ENCODE assay signal across 23 cellular contexts in the genomic region with DNA sequence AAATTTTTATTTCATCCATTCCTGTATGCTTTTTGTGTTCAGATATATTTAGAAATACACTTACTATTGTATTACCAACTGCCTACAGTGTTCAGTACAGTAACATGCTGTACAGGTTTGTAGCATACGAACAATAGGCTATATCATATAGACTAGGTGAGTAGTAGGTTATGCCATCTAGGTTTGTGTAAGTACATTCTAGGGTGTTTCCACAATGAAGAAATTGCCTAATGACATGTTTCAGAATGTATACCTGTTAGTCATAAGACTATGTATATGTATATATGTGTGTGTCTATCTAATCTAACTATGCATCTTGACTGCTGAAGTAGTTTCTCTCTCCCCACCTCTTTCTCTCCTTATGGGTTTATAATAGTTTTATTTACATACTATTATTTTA. TPM values are rescaled to one million over a fixed set of nuclear protein-coding genes. Genes with fewer than 3 reads are reported as not detected.
DNase-seq lines count a peak whose midpoint lies in the region; ATAC-seq and TF ChIP-seq lines count a peak whose summit lies in the region.
"Had no signal": no experiment of that assay in that cellular context is flagged by ENCODE, and none has a peak within 500 bp of the region (broad histone marks: within the 10 kb centered on the region; RNA-seq: fewer than 3 reads in every experiment).

No MANE protein-coding gene starts in this region.

- dilution Hi-C loops in mammary epithelial cell (cut with HindIII; ENCODE audit: low sequenced_read_pairs) = no loop called here

- 89% methylated on average over 1 of the region's 1 CpG for WGBS in mammary epithelial cell (ENCODE audit: low coverage, missing lambda C conversion rate)

- intact Hi-C loops in mammary epithelial cell (cut with micrococcal nuclease) = no loop called here

- no peak overlapping the region for H3K9ac ChIP-seq in mammary epithelial cell (ENCODE audit: insufficient read depth, low read length)
- H3K9ac ChIP-seq: BLaER1 treated with 17β-estradiol and CSF1 and Interleukin-3, amounts not matched to agents 10 nM and 100 nM had no signal

- POLR2A ChIA-PET in RWPE1 (lab: Yijun Ruan, JAX; ENCODE audit: low non-redundant PET) = no interaction called here

- H4K20me1 ChIP-seq in mammary epithelial cell (ENCODE audit: insufficient read depth, low read length) (no peaks in the 10 kb centered on the region), osteoblast (ENCODE audit: insufficient read depth, low read length) (no peaks in the 10 kb centered on the region)
- H4K20me1 ChIP-seq: BLaER1 treated with 17β-estradiol and CSF1 and Interleukin-3, amounts not matched to agents 10 nM and 100 nM had no signal

- no peaks in the 10 kb centered on the region for H3K27me3 Mint-ChIP-seq in natural killer cell treated with Interleukin-12 subunit alpha and Interleukin-12 subunit beta and Interleukin-15 and Interleukin-18, amount 100 ng/mL, for 72 hours

- H3K4me1 Mint-ChIP-seq in natural killer cell treated with Interleukin-12 subunit alpha and Interleukin-12 subunit beta and Interleukin-15 and Interleukin-18, amount 100 ng/mL, for 72 hours (ENCODE audit: low read depth in 2 of 2) = no peaks in the 10 kb centered on the region
- H3K4me1 Mint-ChIP-seq: CD14-positive monocyte had no signal

- H3K27ac ChIP-seq in RWPE1 = no peak overlapping the region
- H3K27ac ChIP-seq in mammary epithelial cell (ENCODE audit: insufficient read depth, low read depth, low read length) = no peak overlapping the region
- H3K27ac ChIP-seq in epithelial cell of prostate = no peak overlapping the region
- H3K27ac ChIP-seq in osteoblast (ENCODE audit: low read depth, low read length) = no peak overlapping the region
- H3K27ac ChIP-seq: BLaER1 treated with 17β-estradiol and CSF1 and Interleukin-3, amounts not matched to agents 10 nM and 100 nM had no signal

- H3K36me3 ChIP-seq in mammary epithelial cell (ENCODE audit: insufficient read depth, low read length) = no peaks in the 10 kb centered on the region
- H3K36me3 ChIP-seq in osteoblast (ENCODE audit: insufficient read depth, low read length) = no peaks in the 10 kb centered on the region
- H3K36me3 ChIP-seq: BE2C; BLaER1 treated with 17β-estradiol and CSF1 and Interleukin-3, amounts not matched to agents 10 nM and 100 nM; HAP-1 had no signal

- no peaks in the 10 kb centered on the region for H3K36me3 Mint-ChIP-seq in natural killer cell treated with Interleukin-12 subunit alpha and Interleukin-12 subunit beta and Interleukin-15 and Interleukin-18, amount 100 ng/mL, for 72 hours
- H3K36me3 Mint-ChIP-seq: CD14-positive monocyte had no signal

- H3K27ac Mint-ChIP-seq in natural killer cell treated with Interleukin-12 subunit alpha and Interleukin-12 subunit beta and Interleukin-15 and Interleukin-18, amount 100 ng/mL, for 72 hours = no peak overlapping the region
- H3K27ac Mint-ChIP-seq: CD14-positive monocyte; CD4-positive, alpha-beta T cell; HFFc6 had no signal

- H3K9me3 ChIP-seq in mammary epithelial cell (replicated peaks; ENCODE audit: insufficient read depth, low read length) (peaks cover 4% of the 10 kb centered on the region), osteoblast (ENCODE audit: low read depth, low read length) (no peaks in the 10 kb centered on the region)
- H3K9me3 ChIP-seq: BE2C, HAP-1 had no signal

- BruUV-seq in mammary epithelial cell (replicated peaks; lab: Mats Ljungman, UMichigan) = no TSS peak

- no peak overlapping the region for H3K4me3 ChIP-seq in mammary epithelial cell (replicated peaks in 1 of 3; ENCODE audit: insufficient read depth in 1 of 3, low read depth in 2 of 3, low read length in 3 of 3)
- H3K4me3 ChIP-seq in osteoblast (ENCODE audit: insufficient read depth, low read length) = no peak overlapping the region
- H3K4me3 ChIP-seq: BLaER1 treated with 17β-estradiol and CSF1 and Interleukin-3, amounts not matched to agents 10 nM and 100 nM; HAP-1 had no signal

- H3K4me1 ChIP-seq in mammary epithelial cell (ENCODE audit: insufficient read depth, low read length) (no peaks in the 10 kb centered on the region), osteoblast (ENCODE audit: insufficient read depth, low read length) (no peaks in the 10 kb centered on the region)
- H3K4me1 ChIP-seq: BE2C; BLaER1 treated with 17β-estradiol and CSF1 and Interleukin-3, amounts not matched to agents 10 nM and 100 nM; HAP-1 had no signal

- no peak for ATAC-seq in natural killer cell treated with Interleukin-12 subunit alpha and Interleukin-12 subunit beta and Interleukin-15 and Interleukin-18, amount 100 ng/mL, for 72 hours

- TF ChIP-seq CTCF in RWPE1 (conservative IDR thresholded peaks at IDR 0.05; ENCODE audit: low read depth) (no peak), mammary epithelial cell (conservative IDR thresholded peaks at IDR 0.05 in 1 of 2, IDR thresholded peaks at IDR 0.05 in 1 of 2; ENCODE audit: extremely low read depth in 1 of 2, insufficient read depth in 1 of 2, low read depth in 1 of 2, low read length in 2 of 2) (no peak), osteoblast (IDR thresholded peaks at IDR 0.05; ENCODE audit: extremely low read depth, low read depth, low read length) (no peak)

- CTCF ChIA-PET in RWPE1 (lab: Yijun Ruan, JAX) = interaction anchor here (1.1 kb wide), 1 partner anchor 29 kb away, joined by 6 read pairs; no protein-coding TSS in a partner anchor
- CTCF ChIA-PET in mammary epithelial cell (lab: Charles Lee; ENCODE audit: low non-redundant PET) = no interaction called here

- H2AFZ ChIP-seq in mammary epithelial cell (ENCODE audit: low read depth, low read length) = no peak overlapping the region
- H2AFZ ChIP-seq in osteoblast (ENCODE audit: low read length) = no peak overlapping the region

- in situ Hi-C loops in mammary epithelial cell (cut with MboI; ENCODE audit: low sequenced_read_pairs in 2 of 2) = no loop called here

- H3K4me2 ChIP-seq in mammary epithelial cell (ENCODE audit: insufficient read depth, low read depth, low read length) = no peak overlapping the region
- H3K4me2 ChIP-seq in osteoblast (ENCODE audit: insufficient read depth, low read length) = no peak overlapping the region
- H3K4me2 ChIP-seq: BLaER1 treated with 17β-estradiol and CSF1 and Interleukin-3, amounts not matched to agents 10 nM and 100 nM had no signal

- peak; percentile 15 for DNase-seq in RWPE1 (ENCODE audit: low spot score)
- DNase-seq in mammary epithelial cell = peak; percentile 4
- DNase-seq in epithelial cell of prostate (ENCODE audit: low read depth, low spot score) = peak; percentile 16
- peak; percentile 3 for DNase-seq in osteoblast (ENCODE audit: insufficient read length, low spot score, missing footprints)
- no peak for DNase-seq in natural killer cell treated with Interleukin-12 subunit alpha and Interleukin-12 subunit beta and Interleukin-15 and Interleukin-18, amount 100 ng/mL, for 72 hours (ENCODE audit: low spot score)
- no peak for DNase-seq in NK-92 treated with Interleukin-12 subunit alpha and Interleukin-12 subunit beta, amount 100 ng/mL, for 24 hours (lab: John Stamatoyannopoulos, UW)
- no peak for DNase-seq in 8988T
- no peak for DNase-seq in NCI-H226
- DNase-seq: AML-193; BE2C; Calu3; CD4-positive, alpha-beta T cell; COR-L47; DMS53; DMS79 treated with DMSO at 0.1 percent for 48 hours; GF-D8; GOT3; HFFc6 had no signal

- no peaks in the 10 kb centered on the region for H3K79me2 ChIP-seq in mammary epithelial cell (ENCODE audit: insufficient read depth, low read length)
- H3K79me2 ChIP-seq in osteoblast (ENCODE audit: insufficient read depth, low read length) = no peaks in the 10 kb centered on the region

- H3K27me3 ChIP-seq in mammary epithelial cell (ENCODE audit: insufficient read depth, low read length) (peaks cover 3% of the 10 kb centered on the region), osteoblast (ENCODE audit: insufficient read depth, low read length) (no peaks in the 10 kb centered on the region)
- H3K27me3 ChIP-seq: BE2C; BLaER1 treated with 17β-estradiol and CSF1 and Interleukin-3, amounts not matched to agents 10 nM and 100 nM had no signal

- no peak overlapping the region for H3K4me3 Mint-ChIP-seq in natural killer cell treated with Interleukin-12 subunit alpha and Interleukin-12 subunit beta and Interleukin-15 and Interleukin-18, amount 100 ng/mL, for 72 hours
- H3K4me3 Mint-ChIP-seq: CD14-positive monocyte; CD4-positive, alpha-beta T cell; HFFc6 had no signal

- peaks cover 4% of the 10 kb centered on the region for H3K9me3 Mint-ChIP-seq in natural killer cell treated with Interleukin-12 subunit alpha and Interleukin-12 subunit beta and Interleukin-15 and Interleukin-18, amount 100 ng/mL, for 72 hours
- H3K9me3 Mint-ChIP-seq: CD4-positive, alpha-beta T cell had no signal

RNA-seq across cellular contexts. Expression of a gene that starts 51.5 kb away (rescaled TPM):
- total RNA-seq in mammary epithelial cell = 1 to 10 TPM in 1 of 2 donors, under 1 TPM in 1; 0.89 to 2.5 TPM
- 0.42 TPM for polyA plus RNA-seq in mammary epithelial cell
- polyA minus RNA-seq in mammary epithelial cell = not detected
- 0.29 and 0.36 TPM in 2 replicates for total RNA-seq in osteoblast
- not detected for total RNA-seq in natural killer cell treated with Interleukin-12 subunit alpha and Interleukin-12 subunit beta and Interleukin-15 and Interleukin-18, amount 100 ng/mL, for 72 hours
- total RNA-seq: CD4-positive, alpha-beta T cell; G401; HFFc6 had no signal
- polyA plus RNA-seq: AG04450, CD14-positive monocyte had no signal

Comparison
In these comparisons a context has a peak if more than half of its experiments do, and no peak if none do; other contexts are left out.
1. DNase-seq: peak in RWPE1 (single experiment), mammary epithelial cell (single experiment), epithelial cell of prostate (single experiment) and osteoblast (single experiment); none in natural killer cell treated with Interleukin-12 subunit alpha and Interleukin-12 subunit beta and Interleukin-15 and Interleukin-18, amount 100 ng/mL, for 72 hours (single experiment), NK-92 treated with Interleukin-12 subunit alpha and Interleukin-12 subunit beta, amount 100 ng/mL, for 24 hours (single experiment), 8988T (single experiment) and NCI-H226 (single experiment).